ENCODE assay signal across 16 cellular contexts in genomic region chr12:46554461-46554860, GRCh38.
DNase-seq lines count a peak whose midpoint lies in the region; ATAC-seq and TF ChIP-seq lines count a peak whose summit lies in the region.
"Had no signal": no experiment of that assay in that cellular context is flagged by ENCODE, and none has a peak within 500 bp of the region (broad histone marks: within the 10 kb centered on the region; RNA-seq: fewer than 3 reads in every experiment).

No MANE protein-coding gene starts in this region.

- H3K9me3 ChIP-seq in HCT116 (ENCODE audit: control insufficient read depth in 1 of 2, insufficient read depth in 1 of 2, low read depth in 1 of 2, low read length in 2 of 2) (no peaks in the 10 kb centered on the region), adipocyte (ENCODE audit: control insufficient read depth, low read length) (no peaks in the 10 kb centered on the region), skeletal muscle tissue (ENCODE audit: control insufficient read depth in 3 of 3, low read length in 3 of 3) (no peaks in the 10 kb centered on the region)

- H3K27me3 ChIP-seq in HCT116 (ENCODE audit: insufficient read depth, low read length) (no peaks in the 10 kb centered on the region), adipocyte (replicated peaks; ENCODE audit: control insufficient read depth, insufficient read depth, low read length) (no peaks in the 10 kb centered on the region), skeletal muscle tissue (ENCODE audit: control insufficient read depth in 3 of 3, insufficient read depth in 3 of 3, low read length in 3 of 3) (no peaks in the 10 kb centered on the region)

- no peak for TF ChIP-seq POLR2A in HCT116 (IDR thresholded peaks at IDR 0.05; ENCODE audit: borderline replicate concordance, extremely low read depth, insufficient read depth, insufficient read length)

- TF ChIP-seq RAD21 in HCT116 (IDR thresholded peaks at IDR 0.05; ENCODE audit: low read depth): no peak

- H3K27ac ChIP-seq in HCT116 (ENCODE audit: low read depth, low read length): peak overlapping the region; percentile 91
- H3K27ac ChIP-seq in skeletal muscle tissue (ENCODE audit: low read depth, low read length): peak overlapping the region; percentile 69

- DNase-seq in HCT116 (ENCODE audit: low read depth, low spot score) (no peak), adipocyte (ENCODE audit: low read depth) (peak; percentile 35), fibroblast of villous mesenchyme (ENCODE audit: low read depth) (peak; percentile 56), NCI-H1694 (lab: John Stamatoyannopoulos, UW) (no peak)
- no peak for DNase-seq in activated CD4-positive, alpha-beta T cell treated with anti-CD3 and anti-CD28 coated beads for 48 hours
- DNase-seq: activated CD8-positive, alpha-beta memory T cell treated with anti-CD3 and anti-CD28 coated beads, Interleukin-2, amount 10 ng/mL, durations not matched to agents 7 days and 5 days; Calu3; erythroblast; NCI-H1930; NCI-H446; SHP77; stimulated activated naive CD4-positive, alpha-beta T cell treated with Interleukin-2 at 50 U/mL for 16 hours had no signal

- H3K9me2 ChIP-seq in HCT116 (ENCODE audit: insufficient read depth): no peaks in the 10 kb centered on the region

- H3K9ac ChIP-seq in HCT116 (ENCODE audit: low read length): peak overlapping the region; percentile 58; the same call in 1 of the 2 replicates
- H3K9ac ChIP-seq in adipocyte (ENCODE audit: low read length): peak overlapping the region; percentile 90
- no peak overlapping the region for H3K9ac ChIP-seq in skeletal muscle tissue (ENCODE audit: low read depth in 1 of 3, low read length in 3 of 3)
- H3K9ac ChIP-seq: parathyroid adenoma had no signal

- H4K20me1 ChIP-seq in HCT116 (ENCODE audit: insufficient read depth): no peaks in the 10 kb centered on the region

- H3K4me3 ChIP-seq in HCT116 (replicated peaks in 1 of 2; ENCODE audit: low read depth in 1 of 2, low read length in 2 of 2) (no peak overlapping the region), adipocyte (ENCODE audit: low read length) (peak overlapping the region; percentile 10), fibroblast of villous mesenchyme (ENCODE audit: low read depth, low read length) (no peak overlapping the region), skeletal muscle tissue (ENCODE audit: low read length in 3 of 3) (no peak overlapping the region)

- no TSS peak for BruUV-seq in HCT116 (replicated peaks; lab: Mats Ljungman, UMichigan)

- H2AFZ ChIP-seq in HCT116 (ENCODE audit: low read depth, low read length, poor library complexity, severe bottlenecking): no peak overlapping the region
- H2AFZ ChIP-seq: parathyroid adenoma had no signal

- H3K36me3 ChIP-seq in HCT116 (ENCODE audit: control insufficient read depth in 1 of 2, insufficient read depth in 2 of 2, low read length in 2 of 2): 0 out of 4 replicates have a peak, but pooled peaks cover 0 to 8% of the 10 kb centered on the region in 2 experiments
- H3K36me3 ChIP-seq in adipocyte (ENCODE audit: control insufficient read depth, insufficient read depth, low read length, severe bottlenecking): no peaks in the 10 kb centered on the region
- no peaks in the 10 kb centered on the region for H3K36me3 ChIP-seq in skeletal muscle tissue (ENCODE audit: control insufficient read depth in 3 of 3, insufficient read depth in 3 of 3, low read length in 3 of 3)

- CTCF ChIA-PET in HCT116 (lab: Charles Lee): no interaction called here

- RAD21 ChIA-PET in HCT116 (lab: Charles Lee; ENCODE audit: low non-redundant PET in 1 of 2, low total read pairs in 2 of 2, uncharacterized antibody in 2 of 2, unreplicated experiment in 2 of 2): no interaction called here

- no peak for ATAC-seq in HCT116
- no peak for ATAC-seq in HG02884 (IDR thresholded peaks at IDR 0.05; ENCODE audit: unreplicated experiment)
- no peak for ATAC-seq in HG02885 (IDR thresholded peaks at IDR 0.05; ENCODE audit: poor library complexity, unreplicated experiment)
- ATAC-seq: activated CD8-positive, alpha-beta memory T cell treated with anti-CD3 and anti-CD28 coated beads, Interleukin-2, amount 10 ng/mL, durations not matched to agents 7 days and 5 days had no signal

- TF ChIP-seq CTCF in HCT116 (IDR thresholded peaks at IDR 0.05 in 2 of 3, conservative IDR thresholded peaks at IDR 0.05 in 1 of 3; ENCODE audit: borderline replicate concordance in 1 of 3, insufficient read depth in 1 of 3, low read depth in 2 of 3, low read length in 2 of 3) (no peak), fibroblast of villous mesenchyme (IDR thresholded peaks at IDR 0.05; ENCODE audit: insufficient read depth, low read depth, low read length) (no peak)

- peak overlapping the region; percentile 64 for H3K4me2 ChIP-seq in HCT116 (ENCODE audit: low read length)

- intact Hi-C loops in HCT116 (cut with micrococcal nuclease): loop anchor here (5.0 to 10.0 kb wide), 5 partner anchors 62 to 380 kb away; partner anchors contain the start of gene SLC38A1

- peaks cover 87 to 100% of the 10 kb centered on the region in 2 experiments for H3K4me1 ChIP-seq in HCT116 (ENCODE audit: control insufficient read depth in 1 of 2, insufficient read depth in 2 of 2, low read length in 2 of 2)
- peaks cover 68% of the 10 kb centered on the region for H3K4me1 ChIP-seq in adipocyte (ENCODE audit: control insufficient read depth, insufficient read depth, low read length)
- peaks cover 24 to 29% (median 28%) of the 10 kb centered on the region in 3 donors for H3K4me1 ChIP-seq in skeletal muscle tissue (ENCODE audit: control insufficient read depth in 3 of 3, insufficient read depth in 3 of 3, low read length in 3 of 3)

- H3K79me2 ChIP-seq in HCT116 (ENCODE audit: insufficient read depth, low read length): peaks cover 16% of the 10 kb centered on the region
- H3K79me2 ChIP-seq: parathyroid adenoma had no signal

- POLR2A ChIA-PET in HCT116 (lab: Charles Lee): interaction anchor here (1.7 to 1.9 kb wide), 2 partner anchors 107 to 183 kb away, joined by 7 to 11 read pairs; no protein-coding TSS in a partner anchor

TF ChIP-seq in HCT116, 20 proteins besides CTCF, POLR2A, EP300 and RAD21:
- no peak for TF ChIP-seq SP1 (IDR thresholded peaks at IDR 0.05; ENCODE audit: low read depth)
- no peak for TF ChIP-seq EGR1 (IDR thresholded peaks at IDR 0.05; ENCODE audit: low read depth)
- no peak for TF ChIP-seq ELF1 (IDR thresholded peaks at IDR 0.05; ENCODE audit: borderline replicate concordance, low read depth)
- TF ChIP-seq CEBPB (IDR thresholded peaks at IDR 0.05; ENCODE audit: low read depth): no peak
- no peak for TF ChIP-seq YY1 (IDR thresholded peaks at IDR 0.05; ENCODE audit: extremely low read depth, insufficient replicate concordance, low read depth, low read length)
- no peak for TF ChIP-seq EZH2 (IDR thresholded peaks at IDR 0.05)
- TF ChIP-seq EZH2phosphoT487 (IDR thresholded peaks at IDR 0.05; ENCODE audit: borderline replicate concordance): no peak
- TF ChIP-seq REST (IDR thresholded peaks at IDR 0.05; ENCODE audit: low read depth): no peak

Comparison
In these comparisons a context has a peak if more than half of its experiments do, and no peak if none do; other contexts are left out.
1. DNase-seq: peak in adipocyte (single experiment) and fibroblast of villous mesenchyme (single experiment); none in HCT116 (single experiment), NCI-H1694 (single experiment) and activated CD4-positive, alpha-beta T cell treated with anti-CD3 and anti-CD28 coated beads for 48 hours (single experiment).
2. H3K9ac ChIP-seq: peak in HCT116 (single experiment) and adipocyte (single experiment); none in skeletal muscle tissue (0 of 3).